In genomic region chr1:228378453-228379164, GRCh38 we compare ENCODE assay signal across 8 cellular contexts. TPM values are rescaled to one million over a fixed set of nuclear protein-coding genes. Genes with fewer than 3 reads are reported as not detected.
DNase-seq lines count a peak whose midpoint lies in the region; ATAC-seq and TF ChIP-seq lines count a peak whose summit lies in the region.

No MANE protein-coding gene starts in this region.

- H3K23ac ChIP-seq in IMR-90 (ENCODE audit: low read depth, low read length), result 0 out of 2 replicates have a peak overlapping the region, but pooled peaks have one; percentile 60

- peaks cover 2% of the 10 kb centered on the region for H3K4me1 Mint-ChIP-seq in progenitor cell of endocrine pancreas (ENCODE audit: low read depth)

- peak overlapping the region; percentile 60 to 94 (median 84) for H3K4me2 ChIP-seq in BLaER1 treated with 17β-estradiol and CSF1 and Interleukin-3, amounts not matched to agents 10 nM and 100 nM
- peak overlapping the region; percentile 55 for H3K4me2 ChIP-seq in IMR-90 (ENCODE audit: low read depth, low read length)

- no peaks in the 10 kb centered on the region for H3K36me3 Mint-ChIP-seq in progenitor cell of endocrine pancreas (ENCODE audit: insufficient read depth)

- peak overlapping the region; percentile 11 to 73 (median 49); a peak in 21 of 22 replicates for H3K9ac ChIP-seq in BLaER1 treated with 17β-estradiol and CSF1 and Interleukin-3, amounts not matched to agents 10 nM and 100 nM
- peak overlapping the region; percentile 56 for H3K9ac ChIP-seq in IMR-90 (ENCODE audit: low read depth, low read length)

- no peak overlapping the region for H2AK5ac ChIP-seq in IMR-90 (ENCODE audit: low read depth, low read length)

- peak overlapping the region; percentile 22 to 80; a peak in 2 of 4 replicates for H4K8ac ChIP-seq in IMR-90 (ENCODE audit: low read depth in 2 of 2, low read length in 2 of 2)

- CTCF ChIA-PET in IMR-90 (lab: Yijun Ruan, JAX), result interaction anchor here (1.5 kb wide), 1 partner anchor 15 kb away, joined by 5 read pairs; no protein-coding TSS in a partner anchor

- H3K4ac ChIP-seq in IMR-90 (ENCODE audit: low read depth, low read length), result peak overlapping the region; percentile 49

- peak overlapping the region; percentile 97 for H2AFZ ChIP-seq in IMR-90 (replicated peaks; ENCODE audit: low read length, poor library complexity)

- WGBS in IMR-90 (ENCODE audit: extremely low coverage in 2 of 2, insufficient read length in 1 of 2), 2 experiments, result 4% methylated on average over 29 of the region's 70 CpGs; no CpG with 5 or more reads in 1 of the 2 experiments
- 5% methylated on average over 67 of the region's 70 CpGs for WGBS in right cardiac atrium
- 0 to 1% methylated on average over 58 to 69 of the region's 70 CpGs for WGBS in aorta, 2 donors

- peaks cover 0 to 34% (median 0%) of the 10 kb centered on the region in 11 experiments; a peak in 3 of 22 replicates for H4K20me1 ChIP-seq in BLaER1 treated with 17β-estradiol and CSF1 and Interleukin-3, amounts not matched to agents 10 nM and 100 nM
- no peaks in the 10 kb centered on the region for H4K20me1 ChIP-seq in IMR-90 (ENCODE audit: insufficient read depth, low read length)

- H4K91ac ChIP-seq in IMR-90 (ENCODE audit: insufficient read depth, low read depth, low read length), result peak overlapping the region; percentile 29

- H2BK120ac ChIP-seq in IMR-90 (ENCODE audit: low read depth, low read length), result no peak overlapping the region

- H4K5ac ChIP-seq in IMR-90 (ENCODE audit: low read depth, low read length), result peak overlapping the region; percentile 23; the same call in 1 of the 2 replicates

- no peak overlapping the region; the same call in 1 of the 2 replicates for H3K56ac ChIP-seq in IMR-90 (ENCODE audit: extremely low read depth, insufficient read depth, low read length)

- peak; percentile 79 for ATAC-seq in IMR-90 (ENCODE audit: low read depth)
- ATAC-seq in right cardiac atrium, result peak; percentile 71 to 80
- peak; percentile 82 for ATAC-seq in aorta (ENCODE audit: low FRiP score)
- ATAC-seq in HG03025 (IDR thresholded peaks at IDR 0.05; ENCODE audit: low FRiP score, unreplicated experiment), result no peak

- H2BK5ac ChIP-seq in IMR-90 (ENCODE audit: low read depth, low read length, poor library complexity, severe bottlenecking), result no peak overlapping the region

- in situ Hi-C loops in IMR-90 (cut with MboI; ENCODE audit: low sequenced_read_pairs), result no loop called here

- peaks cover 8% of the 10 kb centered on the region; the same call in 1 of the 2 replicates for H3K9me1 ChIP-seq in IMR-90 (ENCODE audit: insufficient read depth, low read length)

- H3K9me3 Mint-ChIP-seq in progenitor cell of endocrine pancreas (ENCODE audit: low read depth), result no peaks in the 10 kb centered on the region

- H3K14ac ChIP-seq in IMR-90 (replicated peaks; ENCODE audit: low read depth, low read length), result 0 out of 2 replicates have a peak overlapping the region, but pooled peaks have one; percentile 45

- no peak overlapping the region for H2BK15ac ChIP-seq in IMR-90 (ENCODE audit: low read depth, low read length)

- peak; percentile 51 for TF ChIP-seq CTCF in IMR-90 (conservative IDR thresholded peaks at IDR 0.05; ENCODE audit: low read depth, low read length)
- peak; percentile 85 for TF ChIP-seq CTCF in progenitor cell of endocrine pancreas (IDR thresholded peaks at IDR 0.05; ENCODE audit: unreplicated experiment)

- no peak overlapping the region for H3K27ac ChIP-seq in BLaER1 treated with 17β-estradiol and CSF1 and Interleukin-3, amounts not matched to agents 10 nM and 100 nM
- peak overlapping the region; percentile 1; the same call in 1 of the 2 replicates for H3K27ac ChIP-seq in IMR-90 (ENCODE audit: insufficient read depth, low read length)
- H3K27ac ChIP-seq in right cardiac atrium (ENCODE audit: low read length), result peak overlapping the region; percentile 24
- no peak overlapping the region for H3K27ac ChIP-seq in aorta (ENCODE audit: low read depth in 1 of 2, low read length in 2 of 2)

- no peak overlapping the region; the same call in 1 of the 2 replicates for H3K18ac ChIP-seq in IMR-90 (ENCODE audit: low read depth, low read length)

- peak overlapping the region; percentile 89 for H2AK9ac ChIP-seq in IMR-90 (replicated peaks; ENCODE audit: low read depth, low read length, poor library complexity)

- peak; percentile 41 for TF ChIP-seq RAD21 in IMR-90 (IDR thresholded peaks at IDR 0.05; ENCODE audit: low read length)

- H3K27me3 Mint-ChIP-seq in progenitor cell of endocrine pancreas, result peaks cover 38% of the 10 kb centered on the region

- intact Hi-C loops in IMR-90 (cut with micrococcal nuclease) (loop anchor here (5.0 kb wide), 2 partner anchors 79 to 151 kb away; a partner anchor contains a TSS), right cardiac atrium (cut with DNase I) (no loop called here), aorta (cut with DNase I) (loop anchor here in 1 of 2 donors (10.0 kb wide), 2 partner anchors 104 to 106 kb away; partner anchors contain the start of gene RNF187)

- peak overlapping the region; percentile 86 for H3K27ac Mint-ChIP-seq in progenitor cell of endocrine pancreas

- DNase-seq in IMR-90 (peak; percentile 69), SKM-1 (lab: John Stamatoyannopoulos, UW; ENCODE audit: unreplicated experiment) (peak; percentile 35), amygdala (lab: John Stamatoyannopoulos, UW) (peak in 44 of 56 donors; percentile 6 to 71 (median 47)), right cardiac atrium (peak; percentile 88 to 96 (median 96)), progenitor cell of endocrine pancreas (ENCODE audit: low spot score, unreplicated experiment) (peak; percentile 93), aorta (peak; percentile 90 to 93)

- H3K36me3 ChIP-seq in BLaER1 treated with 17β-estradiol and CSF1 and Interleukin-3, amounts not matched to agents 10 nM and 100 nM, result no peaks in the 10 kb centered on the region
- H3K36me3 ChIP-seq in IMR-90 (ENCODE audit: control insufficient read depth, insufficient read depth, low read length), result peaks cover 3% of the 10 kb centered on the region; the same call in 1 of the 2 replicates
- H3K36me3 ChIP-seq in aorta (ENCODE audit: control insufficient read depth in 1 of 2, insufficient read depth in 2 of 2, low read length in 1 of 2), result no peaks in the 10 kb centered on the region

- no peaks in the 10 kb centered on the region for H3K9me3 ChIP-seq in BLaER1 treated with 17β-estradiol and CSF1 and Interleukin-3, amounts not matched to agents 10 nM and 100 nM (replicated peaks in 1 of 11)
- H3K9me3 ChIP-seq in IMR-90 (ENCODE audit: control insufficient read depth, insufficient read depth, low read length) (no peaks in the 10 kb centered on the region; the same call in 1 of the 2 replicates), right cardiac atrium (ENCODE audit: control insufficient read depth, low read length) (no peaks in the 10 kb centered on the region), aorta (ENCODE audit: control insufficient read depth, low read length) (no peaks in the 10 kb centered on the region)

- peaks cover 0 to 15% (median 8%) of the 10 kb centered on the region in 10 experiments; a peak in 8 of 20 replicates for H3K4me1 ChIP-seq in BLaER1 treated with 17β-estradiol and CSF1 and Interleukin-3, amounts not matched to agents 10 nM and 100 nM
- H3K4me1 ChIP-seq in IMR-90 (ENCODE audit: control insufficient read depth, insufficient read depth, low read length), result peaks cover 18% of the 10 kb centered on the region; the same call in 1 of the 2 replicates
- H3K4me1 ChIP-seq in right cardiac atrium (ENCODE audit: control insufficient read depth, insufficient read depth, low read length), result peaks cover 4% of the 10 kb centered on the region
- no peaks in the 10 kb centered on the region for H3K4me1 ChIP-seq in aorta (ENCODE audit: control insufficient read depth in 1 of 2, insufficient read depth in 2 of 2, low read length in 2 of 2)

- H2BK20ac ChIP-seq in IMR-90 (ENCODE audit: low read depth, low read length), result no peak overlapping the region

- no peak for TF ChIP-seq POLR2A in IMR-90 (IDR thresholded peaks at IDR 0.05; ENCODE audit: low read depth, low read length)

- POLR2A ChIA-PET in IMR-90 (lab: Charles Lee; ENCODE audit: unreplicated experiment), result no interaction called here

- peak overlapping the region; percentile 82 for H3K4me3 Mint-ChIP-seq in progenitor cell of endocrine pancreas (ENCODE audit: low read depth)

- H3K27me3 ChIP-seq in BLaER1 treated with 17β-estradiol and CSF1 and Interleukin-3, amounts not matched to agents 10 nM and 100 nM, result peaks cover 21 to 37% (median 30%) of the 10 kb centered on the region in 11 experiments
- H3K27me3 ChIP-seq in IMR-90 (ENCODE audit: control insufficient read depth, insufficient read depth, low read length), result no peaks in the 10 kb centered on the region
- no peaks in the 10 kb centered on the region for H3K27me3 ChIP-seq in right cardiac atrium (ENCODE audit: control insufficient read depth, insufficient read depth)
- no peaks in the 10 kb centered on the region for H3K27me3 ChIP-seq in aorta (ENCODE audit: control insufficient read depth in 1 of 2, insufficient read depth in 2 of 2, low read length in 1 of 2)

- H3K4me3 ChIP-seq in BLaER1 treated with 17β-estradiol and CSF1 and Interleukin-3, amounts not matched to agents 10 nM and 100 nM, result peak overlapping the region; percentile 51 to 72 (median 60)
- peak overlapping the region; percentile 35 for H3K4me3 ChIP-seq in IMR-90 (ENCODE audit: insufficient read depth, low read depth, low read length)
- peak overlapping the region; percentile 11 for H3K4me3 ChIP-seq in right cardiac atrium (ENCODE audit: low read length)
- H3K4me3 ChIP-seq in aorta (ENCODE audit: low read length in 2 of 2), result peak overlapping the region in 1 of 2 donors; percentile 17

- no peaks in the 10 kb centered on the region for H3K79me1 ChIP-seq in IMR-90 (ENCODE audit: low read depth in 1 of 2, low read length in 2 of 2)

- dilution Hi-C loops in IMR-90 (cut with HindIII; ENCODE audit: low sequenced_read_pairs, unreplicated experiment), result no loop called here

- BruUV-seq in IMR-90 (replicated peaks; lab: Mats Ljungman, UMichigan), result no TSS peak

RNA-seq across cellular contexts. Expression of gene TRIM11, which starts 28.0 kb away (rescaled TPM):
- total RNA-seq in IMR-90 (2012; rRNA removed) (6.8 and 7.2 TPM in 2 replicates), right cardiac atrium (10 to 100 TPM in 1 of 4 donors, 1 to 10 TPM in 3; 8.9 to 10.7 (median 9.5) TPM), progenitor cell of endocrine pancreas (41.1 and 42.4 TPM in 2 replicates), aorta (10 to 100 TPM; 16.2 to 20.3 TPM)
- polyA plus RNA-seq in IMR-90 (2012; rRNA removed) (15.1 and 16.2 TPM in 2 replicates), right cardiac atrium (5.9 TPM), aorta (10 to 100 TPM in 1 of 2 donors, 1 to 10 TPM in 1; 5.8 to 12.2 TPM)
- polyA plus RNA-seq in IMR-90 (2012; cell fraction: cytosol; rRNA removed), result 14.7 and 18.5 TPM in 2 replicates
- polyA plus RNA-seq in IMR-90 (2012; cell fraction: nucleus; rRNA removed; ENCODE audit: low replicate concordance), result 28.2 and 54.2 TPM in 2 replicates

RNA-seq across cellular contexts. Expression of gene TRIM17, which starts 38.1 kb away (rescaled TPM):
- not detected in 2 replicates for total RNA-seq in IMR-90 (2012; rRNA removed)
- polyA plus RNA-seq in IMR-90 (2012; rRNA removed), result 0.26 and 0.39 TPM in 2 replicates
- 0.06 and 0.11 TPM in 2 replicates for polyA plus RNA-seq in IMR-90 (2012; cell fraction: cytosol; rRNA removed)
- polyA plus RNA-seq in IMR-90 (2012; cell fraction: nucleus; rRNA removed; ENCODE audit: low replicate concordance), result 2.9 and 3.3 TPM in 2 replicates
- 1 to 10 TPM in 2 of 4 donors, under 1 TPM in 2; 0.56 to 2.4 (median 1.2) TPM for total RNA-seq in right cardiac atrium
- polyA plus RNA-seq in right cardiac atrium, result 0.41 TPM
- total RNA-seq in progenitor cell of endocrine pancreas, result 20.5 and 20.8 TPM in 2 replicates
- total RNA-seq in aorta, result 1 to 10 TPM in 1 of 2 donors, under 1 TPM in 1; 0.62 to 2.5 TPM
- not detected for polyA plus RNA-seq in aorta

Comparison
In these comparisons a context has a peak if more than half of its experiments do, and no peak if none do; other contexts are left out.
1. H3K27ac ChIP-seq: peak in IMR-90 (single experiment) and right cardiac atrium (single experiment); none in BLaER1 treated with 17β-estradiol and CSF1 and Interleukin-3, amounts not matched to agents 10 nM and 100 nM (0 of 11) and aorta (0 of 2).
2. DNase-seq: peak in every context shown above with its lines; median percentile 96 in right cardiac atrium; 93 in progenitor cell of endocrine pancreas; 92 in aorta; 69 in IMR-90; 47 in amygdala; 35 in SKM-1.